ENCODE assay signal across 14 cellular contexts in genomic region chr1:236543065-236543669, GRCh38. TPM values are rescaled to one million over a fixed set of nuclear protein-coding genes. Genes with fewer than 3 reads are reported as not detected.
DNase-seq lines count a peak whose midpoint lies in the region; ATAC-seq and TF ChIP-seq lines count a peak whose summit lies in the region.
"Had no signal": no experiment of that assay in that cellular context is flagged by ENCODE, and none has a peak within 500 bp of the region (broad histone marks: within the 10 kb centered on the region; RNA-seq: fewer than 3 reads in every experiment).

No MANE protein-coding gene starts in this region.

- in situ Hi-C loops in SK-MEL-5 (cut with HindIII; ENCODE audit: low pct_unique_long_range_greater_than_20kb, low sequenced_read_pairs) = no loop called here

- no peaks in the 10 kb centered on the region for H3K9me3 Mint-ChIP-seq in type B pancreatic cell
- H3K9me3 Mint-ChIP-seq: activated naive CD4-positive, alpha-beta T cell treated with anti-CD3 and anti-CD28 coated beads for 36 hours had no signal

- H3K27me3 ChIP-seq in cardiac muscle cell = no peaks in the 10 kb centered on the region
- H3K27me3 ChIP-seq in gastroesophageal sphincter = no peaks in the 10 kb centered on the region
- H3K27me3 ChIP-seq: esophagus muscularis mucosa had no signal

- no peak for TF ChIP-seq EP300 in gastroesophageal sphincter (IDR thresholded peaks at IDR 0.05)

- H3K4me1 ChIP-seq in cardiac muscle cell (ENCODE audit: low read depth) = peaks cover 4% of the 10 kb centered on the region
- H3K4me1 ChIP-seq in gastroesophageal sphincter = no peaks in the 10 kb centered on the region
- H3K4me1 ChIP-seq: esophagus muscularis mucosa had no signal

- no peak for TF ChIP-seq POLR2A in gastroesophageal sphincter (IDR thresholded peaks at IDR 0.05)

- TF ChIP-seq CTCF in cardiac muscle cell (IDR thresholded peaks at IDR 0.05; ENCODE audit: low read depth, low read length) (peak; percentile 20), gastroesophageal sphincter (IDR thresholded peaks at IDR 0.05) (no peak), type B pancreatic cell (conservative IDR thresholded peaks at IDR 0.05) (peak; percentile 50)

- H3K9me3 ChIP-seq in cardiac muscle cell (ENCODE audit: low read depth) (no peaks in the 10 kb centered on the region), gastroesophageal sphincter (no peaks in the 10 kb centered on the region)
- H3K9me3 ChIP-seq: esophagus muscularis mucosa had no signal

- intact Hi-C loops in Right ventricle myocardium superior (cut with DNase I) = loop anchor here (10.0 kb wide), 1 partner anchor 52 kb away; no protein-coding TSS in a partner anchor

- H3K27me3 Mint-ChIP-seq in type B pancreatic cell = no peaks in the 10 kb centered on the region

- H3K4me3 ChIP-seq in cardiac muscle cell (no peak overlapping the region), gastroesophageal sphincter (no peak overlapping the region)
- H3K4me3 ChIP-seq: esophagus muscularis mucosa had no signal

- H3K36me3 ChIP-seq in cardiac muscle cell (peaks cover 10% of the 10 kb centered on the region), gastroesophageal sphincter (peaks cover 0 to 100% of the 10 kb centered on the region in 2 donors)

- no peak overlapping the region for H3K4me3 Mint-ChIP-seq in type B pancreatic cell
- H3K4me3 Mint-ChIP-seq: activated naive CD4-positive, alpha-beta T cell treated with anti-CD3 and anti-CD28 coated beads for 36 hours had no signal

- ATAC-seq in Right ventricle myocardium superior (ENCODE audit: poor library complexity) (no peak), gastroesophageal sphincter (peak; percentile 31), GM19023 (IDR thresholded peaks at IDR 0.05; ENCODE audit: unreplicated experiment) (no peak)

- peaks cover 34% of the 10 kb centered on the region for H3K36me3 Mint-ChIP-seq in type B pancreatic cell

- DNase-seq in cardiac muscle cell (ENCODE audit: low read depth in 1 of 2, low spot score in 1 of 2) = no peak
- no peak for DNase-seq in Right ventricle myocardium superior
- DNase-seq in SK-MEL-5 (ENCODE audit: low read depth, low spot score) = peak; percentile 10
- DNase-seq in type B pancreatic cell (ENCODE audit: extremely low spot score, unreplicated experiment) = no peak
- DNase-seq in amniotic stem cell (lab: John Stamatoyannopoulos, UW) = no peak
- DNase-seq in SW 1271 (lab: John Stamatoyannopoulos, UW) = no peak
- DNase-seq: activated CD4-positive, alpha-beta T cell treated with anti-CD3 and anti-CD28 coated beads, Interleukin-2, amount 50 U/mL, for 1 hour; activated naive CD4-positive, alpha-beta T cell treated with anti-CD3 and anti-CD28 coated beads for 36 hours; GDM1; stimulated activated CD4-positive, alpha-beta T cell treated with anti-CD3 and anti-CD28 coated beads, Interleukin-2, amount 100 ng/mL, for 24 hours; T-helper 1 cell had no signal

- H3K27ac ChIP-seq in cardiac muscle cell = no peak overlapping the region
- H3K27ac ChIP-seq in gastroesophageal sphincter = no peak overlapping the region
- H3K27ac ChIP-seq: esophagus muscularis mucosa had no signal

- H3K27ac Mint-ChIP-seq in type B pancreatic cell = no peak overlapping the region
- H3K27ac Mint-ChIP-seq: activated naive CD4-positive, alpha-beta T cell treated with anti-CD3 and anti-CD28 coated beads for 36 hours had no signal

- WGBS in gastroesophageal sphincter (ENCODE audit: low coverage in 1 of 2), 2 donors = 72 to 78% methylated on average over 8 of the region's 16 CpGs

- no peaks in the 10 kb centered on the region for H3K4me1 Mint-ChIP-seq in type B pancreatic cell (ENCODE audit: unreplicated experiment)

RNA-seq across cellular contexts. Expression of gene LGALS8, which starts 19.4 kb away (rescaled TPM):
- total RNA-seq in cardiac muscle cell = 14.4 TPM in 2 replicates
- 14.2 and 19.0 TPM in 2 replicates for polyA plus RNA-seq in cardiac muscle cell
- 78.2 TPM for total RNA-seq in Right ventricle myocardium superior
- 60.4 and 62.4 TPM in 2 replicates for total RNA-seq in SK-MEL-5 (2014; rRNA removed; shearing (Covaris generic))
- 20.4 and 23.1 TPM in 2 replicates for polyA plus RNA-seq in SK-MEL-5 (2015; cell fraction: cytosol; rRNA removed)
- polyA plus RNA-seq in SK-MEL-5 (2015; cell fraction: nucleus; rRNA removed) = 125 and 148 TPM in 2 replicates
- total RNA-seq in gastroesophageal sphincter = 10 to 100 TPM; 50.5 to 81.8 (median 54.7) TPM
- total RNA-seq in type B pancreatic cell (ENCODE audit: low replicate concordance) = 42.4 and 87.4 TPM in 2 replicates

Comparison
In these comparisons a context has a peak if more than half of its experiments do, and no peak if none do; other contexts are left out.
1. CTCF ChIP-seq: peak in cardiac muscle cell (single experiment) and type B pancreatic cell (single experiment); none in gastroesophageal sphincter (0 of 4).